ENCODE assay signal across 1 cellular context in genomic region chr1:17207046-17207445, GRCh38.
A peak's percentile ranks its signal among the peaks of the same experiment; 100 is the strongest.
TF ChIP-seq lines count a peak whose summit lies in the region.

No MANE protein-coding gene starts in this region.

TF ChIP-seq in GM12878, 131 proteins besides CTCF, POLR2A, EP300 and RAD21 (continued from another document):
- TF ChIP-seq BHLHE40 (IDR thresholded peaks at IDR 0.05; ENCODE audit: borderline replicate concordance in 1 of 2, low read depth in 2 of 2, low read length in 1 of 2) (peak; percentile 50 to 58; a peak in 2 of 4 replicates), SPI1 (IDR thresholded peaks at IDR 0.05; ENCODE audit: borderline replicate concordance, insufficient read depth, low read depth, low read length) (peak; percentile 97), HCFC1 (IDR thresholded peaks at IDR 0.05; ENCODE audit: low read length) (no peak), RAD51 (IDR thresholded peaks at IDR 0.05) (no peak), SMAD1 (IDR thresholded peaks at IDR 0.05; ENCODE audit: low read depth, partially characterized antibody) (peak; percentile 71), NFXL1 (IDR thresholded peaks at IDR 0.05; ENCODE audit: borderline replicate concordance) (no peak), IRF4 (IDR thresholded peaks at IDR 0.05; ENCODE audit: low read depth, low read length) (peak; percentile 58; the same call in 1 of the 2 replicates)
- TF ChIP-seq, protein P1, sequence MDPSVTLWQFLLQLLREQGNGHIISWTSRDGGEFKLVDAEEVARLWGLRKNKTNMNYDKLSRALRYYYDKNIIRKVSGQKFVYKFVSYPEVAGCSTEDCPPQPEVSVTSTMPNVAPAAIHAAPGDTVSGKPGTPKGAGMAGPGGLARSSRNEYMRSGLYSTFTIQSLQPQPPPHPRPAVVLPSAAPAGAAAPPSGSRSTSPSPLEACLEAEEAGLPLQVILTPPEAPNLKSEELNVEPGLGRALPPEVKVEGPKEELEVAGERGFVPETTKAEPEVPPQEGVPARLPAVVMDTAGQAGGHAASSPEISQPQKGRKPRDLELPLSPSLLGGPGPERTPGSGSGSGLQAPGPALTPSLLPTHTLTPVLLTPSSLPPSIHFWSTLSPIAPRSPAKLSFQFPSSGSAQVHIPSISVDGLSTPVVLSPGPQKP (IDR thresholded peaks at IDR 0.05; ENCODE audit: low read depth, low read length), result no peak
TF ChIP-seq in GM12878: peak in this region for 8.
